In genomic region chr7:128845475-128845874, GRCh38 we compare ENCODE assay signal across 20 cellular contexts. TPM values are rescaled to one million over a fixed set of nuclear protein-coding genes. Genes with fewer than 3 reads are reported as not detected.
"Had no signal": no experiment of that assay in that cellular context is flagged by ENCODE, and none has a peak within 500 bp of the region (broad histone marks: within the 10 kb centered on the region; RNA-seq: fewer than 3 reads in every experiment).

No MANE protein-coding gene starts in this region.

- H3K27me3 Mint-ChIP-seq: central memory CD8-positive, alpha-beta T cell; natural killer cell treated with Interleukin-12 subunit alpha and Interleukin-12 subunit beta and Interleukin-15 and Interleukin-18, amount 100 ng/mL, for 72 hours had no signal

- H3K27ac Mint-ChIP-seq: natural killer cell treated with Interleukin-12 subunit alpha and Interleukin-12 subunit beta and Interleukin-15 and Interleukin-18, amount 100 ng/mL, for 72 hours; stimulated activated naive B cell treated with anti-CD40 and anti-IgM and Interleukin-4, amounts not matched to agents 10 μg/mL and 1 μg/mL and 100 μg/mL, for 72 hours had no signal

- H3K27ac ChIP-seq: dorsolateral prefrontal cortex, left lung, spleen, thoracic aorta, transverse colon had no signal

- H3K4me3 ChIP-seq: dorsolateral prefrontal cortex, left lung, lung, spleen, stomach, thoracic aorta, transverse colon had no signal

- H3K27me3 ChIP-seq: dorsolateral prefrontal cortex, left lung, spleen, stomach, transverse colon had no signal

- H3K4me1 ChIP-seq: left lung had no signal

- ATAC-seq: left lung; natural killer cell treated with Interleukin-12 subunit alpha and Interleukin-12 subunit beta and Interleukin-15 and Interleukin-18, amount 100 ng/mL, for 72 hours; stimulated activated naive B cell treated with anti-CD40 and anti-IgM and Interleukin-4, amounts not matched to agents 10 μg/mL and 1 μg/mL and 100 μg/mL, for 72 hours had no signal

- H3K36me3 Mint-ChIP-seq: natural killer cell treated with Interleukin-12 subunit alpha and Interleukin-12 subunit beta and Interleukin-15 and Interleukin-18, amount 100 ng/mL, for 72 hours; stimulated activated naive B cell treated with anti-CD40 and anti-IgM and Interleukin-4, amounts not matched to agents 10 μg/mL and 1 μg/mL and 100 μg/mL, for 72 hours had no signal

- H3K9me3 Mint-ChIP-seq: central memory CD8-positive, alpha-beta T cell; natural killer cell treated with Interleukin-12 subunit alpha and Interleukin-12 subunit beta and Interleukin-15 and Interleukin-18, amount 100 ng/mL, for 72 hours; stimulated activated naive B cell treated with anti-CD40 and anti-IgM and Interleukin-4, amounts not matched to agents 10 μg/mL and 1 μg/mL and 100 μg/mL, for 72 hours had no signal

- H3K4me3 Mint-ChIP-seq: central memory CD8-positive, alpha-beta T cell; natural killer cell treated with Interleukin-12 subunit alpha and Interleukin-12 subunit beta and Interleukin-15 and Interleukin-18, amount 100 ng/mL, for 72 hours; stimulated activated naive B cell treated with anti-CD40 and anti-IgM and Interleukin-4, amounts not matched to agents 10 μg/mL and 1 μg/mL and 100 μg/mL, for 72 hours had no signal

- H3K4me1 Mint-ChIP-seq: central memory CD8-positive, alpha-beta T cell had no signal

- H3K9me3 ChIP-seq: left lung, spleen, stomach, thoracic aorta, transverse colon had no signal

- DNase-seq: cortex of kidney; dorsolateral prefrontal cortex; effector CD8-positive, alpha-beta T cell; glutamatergic neuron; islet precursor cell; mesenchymal stem cell; midbrain; spleen; stimulated activated CD4-positive, alpha-beta T cell treated with anti-CD3 and anti-CD28 coated beads, Interleukin-15, amount 100 ng/mL, for 24 hours; stimulated activated CD4-positive, alpha-beta T cell treated with anti-CD3 and anti-CD28 coated beads, Interleukin-1b, Interleukin-23, amount 100 ng/mL, for 48 hours; stimulated activated CD4-positive, alpha-beta T cell treated with anti-CD3 and anti-CD28 coated beads, Interleukin-4, amount 100 ng/mL, for 24 hours; stimulated activated naive B cell treated with anti-CD40 and anti-IgM and Interleukin-4, amounts not matched to agents 10 μg/mL and 1 μg/mL and 100 μg/mL, for 72 hours; stomach; substantia nigra; transverse colon had no signal

- H3K36me3 ChIP-seq: left lung, spleen, transverse colon had no signal

RNA-seq across cellular contexts. Expression of gene FLNC, which starts 15.3 kb away (rescaled TPM):
- total RNA-seq: natural killer cell treated with Interleukin-12 subunit alpha and Interleukin-12 subunit beta and Interleukin-15 and Interleukin-18, amount 100 ng/mL, for 72 hours had no signal
